1 cellular context compared by ENCODE assay signal in genomic region chr1:152623203-152623844, GRCh38.
TF ChIP-seq lines count a peak whose summit lies in the region.

No MANE protein-coding gene starts in this region.

TF ChIP-seq in IMR-90, 13 proteins besides CTCF, POLR2A, EP300 and RAD21 (continued from another document):
- TF ChIP-seq MAFK (IDR thresholded peaks at IDR 0.05; ENCODE audit: low read depth, low read length) = no peak
- TF ChIP-seq MXI1 (IDR thresholded peaks at IDR 0.05; ENCODE audit: borderline replicate concordance, low read depth, low read length) = no peak
